11 cellular contexts compared by ENCODE assay signal in the genomic region with DNA sequence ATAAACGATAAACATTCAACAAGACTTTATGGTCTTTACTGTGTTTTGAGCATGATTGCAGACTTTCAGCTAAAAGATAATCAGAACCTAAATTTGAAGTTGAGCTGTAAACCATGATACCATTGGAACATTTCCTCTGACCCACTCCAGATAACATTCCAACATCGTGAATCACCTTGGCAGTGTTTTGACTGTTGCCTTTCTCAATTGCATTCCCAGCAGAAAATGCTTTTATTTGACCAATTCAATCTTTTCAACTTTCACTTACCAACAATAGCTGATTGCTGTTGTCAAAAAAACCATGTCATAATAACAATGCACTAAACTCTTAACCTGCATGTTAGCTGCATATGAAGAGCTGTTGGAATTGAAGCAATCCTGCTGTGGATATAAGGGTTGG.
DNase-seq lines count a peak whose midpoint lies in the region; ATAC-seq and TF ChIP-seq lines count a peak whose summit lies in the region.
"Had no signal": no experiment of that assay in that cellular context is flagged by ENCODE, and none has a peak within 500 bp of the region (broad histone marks: within the 10 kb centered on the region; RNA-seq: fewer than 3 reads in every experiment).

No MANE protein-coding gene starts in this region.

- in situ Hi-C loops in astrocyte of the cerebellum (cut with HindIII; ENCODE audit: low sequenced_read_pairs): no loop called here

- TF ChIP-seq CTCF in astrocyte of the cerebellum (IDR thresholded peaks at IDR 0.05; ENCODE audit: low read depth, low read length, missing control alignments): no peak
- no peak for TF ChIP-seq CTCF in hepatocyte (IDR thresholded peaks at IDR 0.05; ENCODE audit: poor library complexity)
- TF ChIP-seq CTCF in thyroid gland (IDR thresholded peaks at IDR 0.05): no peak

- H3K36me3 ChIP-seq in hepatocyte (replicated peaks; ENCODE audit: insufficient read depth, low read depth) (no peaks in the 10 kb centered on the region), thyroid gland (no peaks in the 10 kb centered on the region)
- H3K36me3 ChIP-seq: upper lobe of left lung had no signal

- H3K79me2 ChIP-seq in hepatocyte: no peaks in the 10 kb centered on the region

- H3K4me1 ChIP-seq in hepatocyte (ENCODE audit: insufficient read depth) (peaks cover 13% of the 10 kb centered on the region), thyroid gland (peaks cover 23% of the 10 kb centered on the region in 2 donors)

- no peaks in the 10 kb centered on the region for H4K20me1 ChIP-seq in hepatocyte (ENCODE audit: insufficient read depth, poor library complexity, severe bottlenecking)

- H3K27ac ChIP-seq in hepatocyte (peak overlapping the region; percentile 2), thyroid gland (peak overlapping the region in 2 of 3 donors; percentile 43 to 47)
- H3K27ac ChIP-seq: upper lobe of left lung had no signal

- H3K27me3 ChIP-seq in hepatocyte: no peaks in the 10 kb centered on the region
- no peaks in the 10 kb centered on the region for H3K27me3 ChIP-seq in thyroid gland
- H3K27me3 ChIP-seq: upper lobe of left lung had no signal

- no peak overlapping the region for H2AFZ ChIP-seq in hepatocyte

- WGBS in hepatocyte (ENCODE audit: low lambda C conversion rate, missing lambda C conversion rate): 9% methylated on average over 2 of the region's 2 CpGs
- 37 to 38% methylated on average over 2 of the region's 2 CpGs for WGBS in thyroid gland, 2 donors

- H3K9me2 ChIP-seq in hepatocyte (replicated peaks; ENCODE audit: insufficient read depth): no peaks in the 10 kb centered on the region

- DNase-seq in HS-27A (ENCODE audit: low read depth) (peak; percentile 62), astrocyte of the cerebellum (ENCODE audit: low read depth) (peak; percentile 85), hepatocyte (ENCODE audit: low spot score) (peak; percentile 39), thyroid gland (peak; percentile 38 to 43)
- DNase-seq in stimulated activated CD4-positive, alpha-beta T cell treated with anti-CD3 and anti-CD28 coated beads, Interleukin-1b, Interleukin-23, amount 100 ng/mL, for 48 hours: no peak
- DNase-seq: activated CD4-positive, alpha-beta T cell treated with anti-CD3 and anti-CD28 coated beads for 1 hour; H9; NK-92 treated with Interleukin-12 subunit alpha and Interleukin-12 subunit beta, amount 100 ng/mL, for 24 hours had no signal

- intact Hi-C loops in thyroid gland (cut with DNase I): no loop called here

- H3K4me2 ChIP-seq in hepatocyte: peak overlapping the region; percentile 9

- no peak for ATAC-seq in HG02798 (IDR thresholded peaks at IDR 0.05; ENCODE audit: poor library complexity, unreplicated experiment)
- no peak for ATAC-seq in HG02571 (IDR thresholded peaks at IDR 0.05; ENCODE audit: unreplicated experiment)

- H3K4me3 ChIP-seq in astrocyte of the cerebellum (ENCODE audit: low read depth, low read length) (no peak overlapping the region), hepatocyte (no peak overlapping the region), thyroid gland (replicated peaks in 1 of 3) (no peak overlapping the region)
- H3K4me3 ChIP-seq: upper lobe of left lung had no signal

- no peak for TF ChIP-seq POLR2A in thyroid gland (IDR thresholded peaks at IDR 0.05)

- H3K9me3 ChIP-seq in hepatocyte (ENCODE audit: low read depth) (no peaks in the 10 kb centered on the region), thyroid gland (no peaks in the 10 kb centered on the region)
- H3K9me3 ChIP-seq: upper lobe of left lung had no signal
